In the genomic region with DNA sequence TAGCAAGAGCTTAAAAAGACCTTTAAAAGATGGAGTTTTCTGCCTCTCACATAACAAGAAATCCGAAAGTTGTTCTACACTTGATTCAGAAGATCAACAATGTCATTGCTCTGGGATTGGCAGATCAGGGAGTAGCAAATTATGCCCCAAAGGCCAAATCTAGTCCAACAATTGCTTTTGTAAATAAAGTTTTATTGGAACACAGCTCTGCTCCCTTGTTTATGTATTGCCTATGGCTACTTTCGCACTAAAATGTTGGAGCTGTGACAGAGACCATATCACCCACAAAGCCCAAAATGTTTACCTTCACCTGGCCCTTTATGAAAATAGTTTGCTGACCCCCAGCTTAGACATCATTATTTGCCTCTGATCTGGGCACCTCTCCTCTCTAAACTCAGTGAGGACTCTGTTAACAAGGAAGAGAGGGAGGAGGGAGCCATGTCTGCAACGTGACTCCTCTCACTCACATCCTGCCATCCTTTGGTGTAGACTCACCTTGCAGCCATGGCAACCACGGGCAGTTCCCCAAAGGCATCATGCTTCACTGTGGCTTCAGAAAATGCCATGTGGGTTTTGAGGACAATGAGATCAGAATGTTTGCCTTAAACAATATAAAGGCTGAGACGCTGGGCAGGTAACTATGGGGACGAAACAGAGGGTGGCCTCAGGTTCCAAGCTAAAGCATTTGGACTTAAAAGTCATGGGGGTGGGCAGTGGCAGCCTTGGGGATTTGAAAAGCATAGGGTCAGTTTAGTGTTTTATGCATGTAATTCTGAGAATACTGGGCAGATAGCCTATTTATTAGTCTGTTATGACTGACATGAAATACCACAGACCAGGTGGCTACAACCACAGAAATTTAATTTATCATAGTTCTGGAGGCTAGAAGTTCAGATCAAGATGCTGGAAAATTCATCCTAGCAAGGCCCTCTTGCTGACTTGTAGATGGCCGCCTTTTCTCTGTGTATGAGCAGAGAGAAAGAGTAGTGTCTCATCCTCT, we compare ENCODE assay signal across 8 cellular contexts.
DNase-seq lines count a peak whose midpoint lies in the region; ATAC-seq, FAIRE-seq and TF ChIP-seq lines count a peak whose summit lies in the region.

No MANE protein-coding gene starts in this region.

- peaks cover 4% of the 10 kb centered on the region for H3K9me3 Mint-ChIP-seq in activated T-cell treated with anti-CD3 and anti-CD28 coated beads, Interleukin-2, amount 50 U/mL, for 4 hours

- no peaks in the 10 kb centered on the region for H3K27me3 Mint-ChIP-seq in activated T-cell treated with anti-CD3 and anti-CD28 coated beads, Interleukin-2, amount 50 U/mL, for 4 hours (ENCODE audit: low read depth)

- peak; percentile 72 to 79 for ATAC-seq in activated T-cell treated with anti-CD3 and anti-CD28 coated beads, Interleukin-2, amount 50 U/mL, for 4 hours
- no peak for ATAC-seq in GM19351 (IDR thresholded peaks at IDR 0.05; ENCODE audit: unreplicated experiment)
- ATAC-seq in esophagus mucosa, result no peak

- H3K36me3 Mint-ChIP-seq in activated T-cell treated with anti-CD3 and anti-CD28 coated beads, Interleukin-2, amount 50 U/mL, for 4 hours (ENCODE audit: insufficient read depth), result no peaks in the 10 kb centered on the region

- FAIRE-seq in GM12892 (lab: Jason Lieb, UNC) (peak; percentile 17), HTR-8/SVneo (lab: Jason Lieb, UNC) (no peak)

- TF ChIP-seq POLR2A in GM12892 (IDR thresholded peaks at IDR 0.05; ENCODE audit: low read depth, low read length), result no peak

- no peak for DNase-seq in GM12892 (ENCODE audit: insufficient read length)
- peak; percentile 99 for DNase-seq in NCI-H748 (lab: John Stamatoyannopoulos, UW; ENCODE audit: unreplicated experiment)
- peak; percentile 66 for DNase-seq in activated T-cell treated with anti-CD3 and anti-CD28 coated beads, Interleukin-2, amount 50 U/mL, for 4 hours
- peak; percentile 62 for DNase-seq in renal cortical epithelial cell (ENCODE audit: low read depth)
- DNase-seq in HuH-7 (ENCODE audit: low spot score), result no peak
- no peak for DNase-seq in HTR-8/SVneo (ENCODE audit: insufficient read length, low spot score)

- H3K4me1 Mint-ChIP-seq in activated T-cell treated with anti-CD3 and anti-CD28 coated beads, Interleukin-2, amount 50 U/mL, for 4 hours (ENCODE audit: low read depth), result peaks cover 46% of the 10 kb centered on the region

- no peak overlapping the region for H3K4me3 Mint-ChIP-seq in activated T-cell treated with anti-CD3 and anti-CD28 coated beads, Interleukin-2, amount 50 U/mL, for 4 hours

Comparison
In these comparisons a context has a peak if more than half of its experiments do, and no peak if none do; other contexts are left out.
1. DNase-seq: peak in NCI-H748 (single experiment), activated T-cell treated with anti-CD3 and anti-CD28 coated beads, Interleukin-2, amount 50 U/mL, for 4 hours (single experiment) and renal cortical epithelial cell (single experiment); none in GM12892 (single experiment), HuH-7 (single experiment) and HTR-8/SVneo (single experiment).
2. ATAC-seq: peak in activated T-cell treated with anti-CD3 and anti-CD28 coated beads, Interleukin-2, amount 50 U/mL, for 4 hours (2 of 2); none in GM19351 (single experiment) and esophagus mucosa (single experiment).